In the genomic region with DNA sequence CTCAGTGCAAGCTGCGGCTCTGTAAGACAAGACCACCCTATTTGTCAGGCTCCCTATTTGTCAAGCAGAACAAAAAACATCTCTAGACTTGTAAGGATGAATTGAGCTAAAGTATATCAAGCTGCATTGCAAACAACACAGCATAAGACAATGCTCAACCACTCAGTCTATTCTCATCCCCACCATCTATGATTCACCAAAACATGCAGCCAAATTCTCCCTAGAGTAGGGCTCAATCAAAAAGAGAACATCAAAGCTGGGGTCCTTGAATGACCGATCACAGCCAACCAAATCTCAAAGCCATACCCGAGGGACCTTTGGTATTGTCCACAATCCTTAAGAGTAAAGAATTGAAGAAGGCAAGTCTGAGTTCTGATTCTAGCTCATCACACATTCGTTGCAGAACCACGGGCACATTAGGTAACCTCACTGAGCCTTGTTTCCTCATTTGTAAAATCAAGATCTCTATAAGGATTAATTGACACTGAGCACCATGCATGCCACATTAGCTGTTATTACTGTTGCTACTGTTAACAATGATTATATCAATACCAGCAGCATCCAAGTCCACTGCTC, we compare ENCODE assay signal across 9 cellular contexts. TPM values are rescaled to one million over a fixed set of nuclear protein-coding genes. Genes with fewer than 3 reads are reported as not detected.
DNase-seq lines count a peak whose midpoint lies in the region; ATAC-seq lines count a peak whose summit lies in the region.
"Had no signal": no experiment of that assay in that cellular context is flagged by ENCODE, and none has a peak within 500 bp of the region (broad histone marks: within the 10 kb centered on the region; RNA-seq: fewer than 3 reads in every experiment).

No MANE protein-coding gene starts in this region.

- POLR2A ChIA-PET in activated naive CD8-positive, alpha-beta T cell treated with anti-CD3 and anti-CD28 coated beads, Interleukin-2, amount 10 ng/mL, durations not matched to agents 7 days and 5 days (lab: Charles Lee): interaction anchor here (0.6 to 2.9 kb wide), 7 partner anchors 13 to 214 kb away, joined by 3 to 13 read pairs (median 5); no protein-coding TSS in a partner anchor

- H3K36me3 Mint-ChIP-seq in activated T-cell treated with anti-CD3 and anti-CD28 coated beads, Interleukin-2, amount 50 U/mL, for 24 hours (ENCODE audit: low read depth): peaks cover 95% of the 10 kb centered on the region
- peaks cover 57% of the 10 kb centered on the region for H3K36me3 Mint-ChIP-seq in activated naive CD8-positive, alpha-beta T cell treated with anti-CD3 and anti-CD28 coated beads, Interleukin-2, amount 10 ng/mL, durations not matched to agents 7 days and 5 days

- H3K36me3 ChIP-seq in subcutaneous abdominal adipose tissue (ENCODE audit: control insufficient read depth in 5 of 5, insufficient read depth in 5 of 5, low read length in 5 of 5): peaks cover 4 to 14% (median 12%) of the 10 kb centered on the region in 5 donors

- no peaks in the 10 kb centered on the region for H3K27me3 ChIP-seq in subcutaneous abdominal adipose tissue (ENCODE audit: control insufficient read depth in 5 of 5, insufficient read depth in 4 of 5, low read length in 5 of 5)

- peak; percentile 3 for ATAC-seq in HG03108 (IDR thresholded peaks at IDR 0.05; ENCODE audit: unreplicated experiment)
- no peak for ATAC-seq in activated naive CD8-positive, alpha-beta T cell treated with anti-CD3 and anti-CD28 coated beads, Interleukin-2, amount 10 ng/mL, durations not matched to agents 7 days and 5 days (ENCODE audit: low read depth)

- H3K9me3 ChIP-seq in subcutaneous abdominal adipose tissue (ENCODE audit: control insufficient read depth in 5 of 5, low read length in 5 of 5): no peaks in the 10 kb centered on the region

- H3K4me3 Mint-ChIP-seq in activated T-cell treated with anti-CD3 and anti-CD28 coated beads, Interleukin-2, amount 50 U/mL, for 24 hours: peak overlapping the region; percentile 37
- peak overlapping the region; percentile 70 for H3K4me3 Mint-ChIP-seq in activated naive CD8-positive, alpha-beta T cell treated with anti-CD3 and anti-CD28 coated beads, Interleukin-2, amount 10 ng/mL, durations not matched to agents 7 days and 5 days

- H3K27ac Mint-ChIP-seq in activated T-cell treated with anti-CD3 and anti-CD28 coated beads, Interleukin-2, amount 50 U/mL, for 24 hours: peak overlapping the region; percentile 84
- peak overlapping the region; percentile 89 for H3K27ac Mint-ChIP-seq in activated naive CD8-positive, alpha-beta T cell treated with anti-CD3 and anti-CD28 coated beads, Interleukin-2, amount 10 ng/mL, durations not matched to agents 7 days and 5 days

- peak overlapping the region; percentile 63 for H3K27ac ChIP-seq in subcutaneous abdominal adipose tissue (ENCODE audit: low read depth, low read length)

- H3K9me3 Mint-ChIP-seq in activated T-cell treated with anti-CD3 and anti-CD28 coated beads, Interleukin-2, amount 50 U/mL, for 24 hours: no peaks in the 10 kb centered on the region
- no peaks in the 10 kb centered on the region for H3K9me3 Mint-ChIP-seq in activated naive CD8-positive, alpha-beta T cell treated with anti-CD3 and anti-CD28 coated beads, Interleukin-2, amount 10 ng/mL, durations not matched to agents 7 days and 5 days

- no peaks in the 10 kb centered on the region for H3K27me3 Mint-ChIP-seq in activated T-cell treated with anti-CD3 and anti-CD28 coated beads, Interleukin-2, amount 50 U/mL, for 24 hours
- no peaks in the 10 kb centered on the region for H3K27me3 Mint-ChIP-seq in activated naive CD8-positive, alpha-beta T cell treated with anti-CD3 and anti-CD28 coated beads, Interleukin-2, amount 10 ng/mL, durations not matched to agents 7 days and 5 days

- peak overlapping the region in 2 of 5 donors; percentile 4 to 9 for H3K4me3 ChIP-seq in subcutaneous abdominal adipose tissue (ENCODE audit: low read depth in 1 of 5, low read length in 5 of 5)

- H3K4me1 ChIP-seq in subcutaneous abdominal adipose tissue (ENCODE audit: control insufficient read depth in 5 of 5, insufficient read depth in 5 of 5, low read length in 5 of 5): peaks cover 5 to 67% (median 55%) of the 10 kb centered on the region in 5 donors

- no peak overlapping the region for H3K9ac ChIP-seq in subcutaneous abdominal adipose tissue (ENCODE audit: low read length in 5 of 5)

- no peak for DNase-seq in activated T-cell treated with anti-CD3 and anti-CD28 coated beads, Interleukin-2, amount 50 U/mL, for 24 hours
- no peak for DNase-seq in activated T-cell treated with anti-CD3 and anti-CD28 coated beads, Interleukin-2, amount 50 U/mL, for 1 hour
- no peak for DNase-seq in activated naive CD8-positive, alpha-beta T cell treated with anti-CD3 and anti-CD28 coated beads, Interleukin-2, amount 10 ng/mL, durations not matched to agents 7 days and 5 days
- no peak for DNase-seq in SHP77 (lab: John Stamatoyannopoulos, UW)
- DNase-seq in NCI-H345 treated with DMSO at 0.1 percent for 48 hours (lab: John Stamatoyannopoulos, UW; ENCODE audit: unreplicated experiment): no peak
- no peak for DNase-seq in UCSD-AML1 (lab: John Stamatoyannopoulos, UW; ENCODE audit: unreplicated experiment)
- DNase-seq: hypothalamus had no signal

- peaks cover 92% of the 10 kb centered on the region for H3K4me1 Mint-ChIP-seq in activated T-cell treated with anti-CD3 and anti-CD28 coated beads, Interleukin-2, amount 50 U/mL, for 24 hours (ENCODE audit: low read depth)
- H3K4me1 Mint-ChIP-seq in activated naive CD8-positive, alpha-beta T cell treated with anti-CD3 and anti-CD28 coated beads, Interleukin-2, amount 10 ng/mL, durations not matched to agents 7 days and 5 days: peaks cover 52% of the 10 kb centered on the region

RNA-seq across cellular contexts. Expression of a gene that starts 31.2 kb away (rescaled TPM):
- 10 to 100 TPM; 64.4 to 66.7 TPM for total RNA-seq in activated naive CD8-positive, alpha-beta T cell treated with anti-CD3 and anti-CD28 coated beads, Interleukin-2, amount 10 ng/mL, durations not matched to agents 7 days and 5 days
